Comparison of ENCODE assay signal across 1 cellular context in genomic region chr10:133226251-133226808, GRCh38.
TF ChIP-seq lines count a peak whose summit lies in the region.

No MANE protein-coding gene starts in this region.

TF ChIP-seq in Ishikawa, 13 proteins besides CTCF, POLR2A, EP300 and RAD21 (continued from another document):
- TF ChIP-seq REST (IDR thresholded peaks at IDR 0.05; ENCODE audit: low read depth) (no peak), ZBTB7A (IDR thresholded peaks at IDR 0.05; ENCODE audit: low read depth) (no peak), CREB1 (IDR thresholded peaks at IDR 0.05; ENCODE audit: low read depth) (no peak)
